Comparison of ENCODE assay signal across 9 cellular contexts in genomic region chr6:624979-625378, GRCh38. TPM values are rescaled to one million over a fixed set of nuclear protein-coding genes. Genes with fewer than 3 reads are reported as not detected.
A peak's percentile ranks its signal among the peaks of the same experiment; 100 is the strongest.
DNase-seq lines count a peak whose midpoint lies in the region; ATAC-seq and TF ChIP-seq lines count a peak whose summit lies in the region.
"Had no signal": no experiment of that assay in that cellular context is flagged by ENCODE, and none has a peak within 500 bp of the region (broad histone marks: within the 10 kb centered on the region; RNA-seq: fewer than 3 reads in every experiment).

No MANE protein-coding gene starts in this region.

- H3K27me3 ChIP-seq in BJ (ENCODE audit: control insufficient read depth, insufficient read depth, low read length) (no peaks in the 10 kb centered on the region), lung (ENCODE audit: control insufficient read depth, insufficient read depth) (no peaks in the 10 kb centered on the region)

- H3K4me1 ChIP-seq in lung (ENCODE audit: control insufficient read depth in 2 of 2, insufficient read depth in 2 of 2, low read length in 2 of 2), result peaks cover 0 to 2% of the 10 kb centered on the region in 2 donors
- H3K4me1 ChIP-seq: HAP-1 had no signal

- peak; percentile 43 for TF ChIP-seq CTCF in BJ (IDR thresholded peaks at IDR 0.05; ENCODE audit: insufficient read depth, low read depth, low read length)
- TF ChIP-seq CTCF in lung (IDR thresholded peaks at IDR 0.05; ENCODE audit: control extremely low read depth, extremely low read depth), result peak; percentile 6

- WGBS in lung, 2 donors, result 89 to 92% methylated on average over 11 of the region's 11 CpGs

- H3K27ac ChIP-seq in lung (ENCODE audit: low read depth in 1 of 2, low read length in 1 of 2), result no peak overlapping the region

- ATAC-seq in lung (ENCODE audit: insufficient read depth, low FRiP score) (no peak), GM21515 (IDR thresholded peaks at IDR 0.05; ENCODE audit: unreplicated experiment) (no peak), HG02981 (IDR thresholded peaks at IDR 0.05; ENCODE audit: unreplicated experiment) (no peak), GM19023 (IDR thresholded peaks at IDR 0.05; ENCODE audit: unreplicated experiment) (no peak)

- no peaks in the 10 kb centered on the region for H3K9me3 ChIP-seq in lung (ENCODE audit: control insufficient read depth in 2 of 2, insufficient read depth in 1 of 2, low read length in 1 of 2)
- H3K9me3 ChIP-seq: HAP-1 had no signal

- H3K4me3 ChIP-seq in BJ (ENCODE audit: low read depth, low read length), result no peak overlapping the region
- H3K4me3 ChIP-seq in lung, result no peak overlapping the region
- H3K4me3 ChIP-seq: HAP-1 had no signal

- DNase-seq in BJ (ENCODE audit: low read depth) (peak; percentile 18), HT-29 (ENCODE audit: low spot score) (peak; percentile 19), cerebellar cortex (ENCODE audit: low spot score) (peak; percentile 33), lung (ENCODE audit: low spot score) (no peak), activated gamma-delta T cell (lab: John Stamatoyannopoulos, UW) (no peak)

- POLR2A ChIA-PET in BJ (lab: Charles Lee), result no interaction called here

- CTCF ChIA-PET in BJ (lab: Yijun Ruan, JAX), result interaction anchor here (0.6 to 1.7 kb wide), 13 partner anchors 18 to 845 kb away, joined by 3 to 8 read pairs (median 3); no protein-coding TSS in a partner anchor

- H3K36me3 ChIP-seq in BJ (ENCODE audit: control insufficient read depth, insufficient read depth, low read length), result no peaks in the 10 kb centered on the region
- peaks cover 0 to 8% of the 10 kb centered on the region in 2 donors for H3K36me3 ChIP-seq in lung (ENCODE audit: control insufficient read depth in 2 of 2, insufficient read depth in 2 of 2, low read length in 2 of 2)
- H3K36me3 ChIP-seq: HAP-1 had no signal

RNA-seq across cellular contexts. Expression of gene HUS1B, which starts 31.9 kb away (rescaled TPM):
- polyA plus RNA-seq in BJ (2011; rRNA removed) (0.10 and 0.12 TPM in 2 replicates), lung (under 1 TPM; 0.31 to 0.35 TPM)
- polyA minus RNA-seq in BJ (2011; rRNA and poly(A)+ RNA removed), result 0.36 TPM in 1 of 2 replicates, not detected in the other
- 1.1 TPM in 1 of 2 replicates, not detected in the other for total RNA-seq in HT-29 (2014; rRNA removed; shearing (Covaris generic))
- 1 to 10 TPM; 1.2 to 3.0 TPM for total RNA-seq in lung

Comparison
In these comparisons a context has a peak if more than half of its experiments do, and no peak if none do; other contexts are left out.
1. DNase-seq: peak in BJ (single experiment), HT-29 (single experiment) and cerebellar cortex (single experiment); none in lung (single experiment) and activated gamma-delta T cell (single experiment).